ENCODE assay signal across 9 cellular contexts in the genomic region with DNA sequence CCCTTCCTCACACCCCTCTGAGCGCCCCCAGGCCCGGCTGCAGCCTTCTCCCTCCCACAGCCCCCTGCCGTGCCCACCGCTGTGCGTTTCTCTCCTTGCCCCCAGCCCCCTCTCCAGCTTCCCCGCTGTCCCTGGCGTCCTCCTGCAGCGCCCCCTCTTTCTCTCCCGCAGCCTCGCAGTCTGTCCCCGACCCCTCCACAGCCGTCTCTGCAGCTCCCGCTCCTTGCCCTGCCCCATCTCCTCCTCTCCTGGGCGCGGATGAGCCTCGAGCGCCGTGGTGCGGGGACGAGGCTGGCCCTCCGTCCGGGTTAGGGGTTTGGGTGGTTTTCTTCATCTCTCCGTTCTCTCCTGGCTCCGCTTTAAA. TPM values are rescaled to one million over a fixed set of nuclear protein-coding genes. Genes with fewer than 3 reads are reported as not detected.
A peak's percentile ranks its signal among the peaks of the same experiment; 100 is the strongest.
DNase-seq lines count a peak whose midpoint lies in the region; ATAC-seq lines count a peak whose summit lies in the region.
"Had no signal": no experiment of that assay in that cellular context is flagged by ENCODE, and none has a peak within 500 bp of the region (broad histone marks: within the 10 kb centered on the region; RNA-seq: fewer than 3 reads in every experiment).

No MANE protein-coding gene starts in this region.

- peak overlapping the region; percentile 55; the same call in 1 of the 2 replicates for H3K9ac ChIP-seq in HUES48 (ENCODE audit: low read depth, low read length)

- no peaks in the 10 kb centered on the region for H3K36me3 ChIP-seq in CD8-positive, alpha-beta memory T cell (ENCODE audit: insufficient read depth, low read length)
- H3K36me3 ChIP-seq in HUES48 (ENCODE audit: control insufficient read depth, insufficient read depth, low read length) (peaks cover 36% of the 10 kb centered on the region), thymus (ENCODE audit: control insufficient read depth, insufficient read depth) (peaks cover 41% of the 10 kb centered on the region)

- no peaks in the 10 kb centered on the region for H3K27me3 ChIP-seq in CD8-positive, alpha-beta memory T cell (ENCODE audit: insufficient read depth, low read length, poor library complexity, severe bottlenecking)
- H3K27me3 ChIP-seq in HUES48 (ENCODE audit: control insufficient read depth, insufficient read depth, low read length) (no peaks in the 10 kb centered on the region), thymus (ENCODE audit: control insufficient read depth, insufficient read depth) (no peaks in the 10 kb centered on the region)

- 2% methylated on average over 24 of the region's 24 CpGs for WGBS in thymus

- no peak for DNase-seq in CD8-positive, alpha-beta memory T cell
- DNase-seq in activated naive CD4-positive, alpha-beta T cell treated with anti-CD3 and anti-CD28 coated beads, Interleukin-2, amount 50 U/mL, for 72 hours (ENCODE audit: low spot score in 2 of 2) = peak in 1 of 2 donors; percentile 41
- peak; percentile 76 for DNase-seq in left kidney (ENCODE audit: low read depth, low spot score)
- DNase-seq in GM19238 (ENCODE audit: insufficient read length, low spot score) = no peak
- DNase-seq in GDM1 (lab: John Stamatoyannopoulos, UW) = no peak

- H3K27ac Mint-ChIP-seq in CD8-positive, alpha-beta memory T cell = peak overlapping the region in 7 of 8 donors; percentile 87 to 99 (median 94)
- H3K27ac Mint-ChIP-seq in activated naive CD4-positive, alpha-beta T cell treated with anti-CD3 and anti-CD28 coated beads, Interleukin-2, amount 50 U/mL, for 72 hours = peak overlapping the region; percentile 77 to 97

- H3K27me3 Mint-ChIP-seq in CD8-positive, alpha-beta memory T cell = peaks cover 8 to 15% of the 10 kb centered on the region in 2 donors

- no peaks in the 10 kb centered on the region for H3K9me3 ChIP-seq in CD8-positive, alpha-beta memory T cell (ENCODE audit: low read length)
- H3K9me3 ChIP-seq in HUES48 (ENCODE audit: control insufficient read depth, insufficient read depth, low read length) = no peaks in the 10 kb centered on the region
- H3K9me3 ChIP-seq in thymus (ENCODE audit: control insufficient read depth) = peaks cover 2% of the 10 kb centered on the region

- ATAC-seq in activated naive CD4-positive, alpha-beta T cell treated with anti-CD3 and anti-CD28 coated beads, Interleukin-2, amount 50 U/mL, for 72 hours = no peak
- no peak for ATAC-seq in HG02885 (IDR thresholded peaks at IDR 0.05; ENCODE audit: poor library complexity, unreplicated experiment)

- peaks cover 21 to 29% (median 27%) of the 10 kb centered on the region in 3 donors for H3K4me1 Mint-ChIP-seq in CD8-positive, alpha-beta memory T cell

- H3K4me3 ChIP-seq in CD8-positive, alpha-beta memory T cell (ENCODE audit: low read length) = peak overlapping the region; percentile 77
- H3K4me3 ChIP-seq in HUES48 (ENCODE audit: low read depth, low read length) = peak overlapping the region; percentile 90
- peak overlapping the region; percentile 64 for H3K4me3 ChIP-seq in thymus (ENCODE audit: low read length)

- H3K9me3 Mint-ChIP-seq in CD8-positive, alpha-beta memory T cell = peaks cover 0 to 3% (median 0%) of the 10 kb centered on the region in 5 donors
- no peaks in the 10 kb centered on the region for H3K9me3 Mint-ChIP-seq in activated naive CD4-positive, alpha-beta T cell treated with anti-CD3 and anti-CD28 coated beads, Interleukin-2, amount 50 U/mL, for 72 hours

- POLR2A ChIA-PET in CD8-positive, alpha-beta memory T cell (lab: Charles Lee) = no interaction called here

- H3K4me1 ChIP-seq in CD8-positive, alpha-beta memory T cell (ENCODE audit: insufficient read depth, low read length) = peaks cover 24% of the 10 kb centered on the region
- peaks cover 12% of the 10 kb centered on the region for H3K4me1 ChIP-seq in HUES48 (ENCODE audit: control insufficient read depth, insufficient read depth, low read length)
- peaks cover 11% of the 10 kb centered on the region for H3K4me1 ChIP-seq in thymus (ENCODE audit: control insufficient read depth, insufficient read depth, low read length)

- CTCF ChIA-PET in CD8-positive, alpha-beta memory T cell (lab: Charles Lee) = no interaction called here

- peak overlapping the region; percentile 79 to 97 (median 89) for H3K4me3 Mint-ChIP-seq in CD8-positive, alpha-beta memory T cell

- peak overlapping the region; percentile 95 for H3K27ac ChIP-seq in CD8-positive, alpha-beta memory T cell (ENCODE audit: low read depth, low read length)
- H3K27ac ChIP-seq in HUES48 (ENCODE audit: low read depth, low read length) (peak overlapping the region; percentile 99), thymus (ENCODE audit: low read depth) (peak overlapping the region; percentile 84)

- peaks cover 0 to 22% (median 2%) of the 10 kb centered on the region in 3 donors for H3K36me3 Mint-ChIP-seq in CD8-positive, alpha-beta memory T cell
- peaks cover 0 to 7% of the 10 kb centered on the region in 2 donors for H3K36me3 Mint-ChIP-seq in activated naive CD4-positive, alpha-beta T cell treated with anti-CD3 and anti-CD28 coated beads, Interleukin-2, amount 50 U/mL, for 72 hours

RNA-seq across cellular contexts. Expression of a gene that starts 1.1 kb away (rescaled TPM):
- 10 to 100 TPM; 14.6 to 15.0 TPM for total RNA-seq in CD8-positive, alpha-beta memory T cell
- 1.6 TPM for polyA plus RNA-seq in CD8-positive, alpha-beta memory T cell
- total RNA-seq in activated naive CD4-positive, alpha-beta T cell treated with anti-CD3 and anti-CD28 coated beads, Interleukin-2, amount 50 U/mL, for 72 hours = 10 to 100 TPM; 30.7 to 56.2 TPM
- polyA plus RNA-seq in thymus = 23.5 TPM

RNA-seq across cellular contexts. Expression of a gene that starts 13.8 kb away (rescaled TPM):
- total RNA-seq in CD8-positive, alpha-beta memory T cell = not detected
- polyA plus RNA-seq in CD8-positive, alpha-beta memory T cell = not detected
- under 1 TPM; 0.39 to 0.95 TPM for total RNA-seq in activated naive CD4-positive, alpha-beta T cell treated with anti-CD3 and anti-CD28 coated beads, Interleukin-2, amount 50 U/mL, for 72 hours
- polyA plus RNA-seq in thymus = 40.4 TPM

RNA-seq across cellular contexts. Expression of a gene that starts 15.6 kb away (rescaled TPM):
- total RNA-seq in CD8-positive, alpha-beta memory T cell = under 1 TPM in 1 of 2 experiments, not detected in 1; 0.53 TPM
- not detected for polyA plus RNA-seq in CD8-positive, alpha-beta memory T cell
- not detected for total RNA-seq in activated naive CD4-positive, alpha-beta T cell treated with anti-CD3 and anti-CD28 coated beads, Interleukin-2, amount 50 U/mL, for 72 hours
- polyA plus RNA-seq in thymus = 2.0 TPM

RNA-seq across cellular contexts. Expression of a gene that starts 22.3 kb away (rescaled TPM):
- total RNA-seq in CD8-positive, alpha-beta memory T cell = not detected
- polyA plus RNA-seq in CD8-positive, alpha-beta memory T cell = not detected
- not detected for total RNA-seq in activated naive CD4-positive, alpha-beta T cell treated with anti-CD3 and anti-CD28 coated beads, Interleukin-2, amount 50 U/mL, for 72 hours
- polyA plus RNA-seq in thymus = 0.05 TPM
- total RNA-seq: T-helper 1 cell treated with Interleukin-12 subunit alpha and Interleukin-12 subunit beta and Interleukin-4 antibody, amounts not matched to agents 30 ng/mL and 1 ng/mL, for 36 hours had no signal

RNA-seq across cellular contexts. Expression of a gene that starts 29.5 kb away (rescaled TPM):
- total RNA-seq in CD8-positive, alpha-beta memory T cell = under 1 TPM; 0.27 to 0.37 TPM
- not detected for polyA plus RNA-seq in CD8-positive, alpha-beta memory T cell
- total RNA-seq in activated naive CD4-positive, alpha-beta T cell treated with anti-CD3 and anti-CD28 coated beads, Interleukin-2, amount 50 U/mL, for 72 hours = under 1 TPM in 1 of 2 donors, not detected in 1; 0.32 TPM
- 1.5 TPM for polyA plus RNA-seq in thymus
